Comparison of ENCODE assay signal across 8 cellular contexts in the genomic region with DNA sequence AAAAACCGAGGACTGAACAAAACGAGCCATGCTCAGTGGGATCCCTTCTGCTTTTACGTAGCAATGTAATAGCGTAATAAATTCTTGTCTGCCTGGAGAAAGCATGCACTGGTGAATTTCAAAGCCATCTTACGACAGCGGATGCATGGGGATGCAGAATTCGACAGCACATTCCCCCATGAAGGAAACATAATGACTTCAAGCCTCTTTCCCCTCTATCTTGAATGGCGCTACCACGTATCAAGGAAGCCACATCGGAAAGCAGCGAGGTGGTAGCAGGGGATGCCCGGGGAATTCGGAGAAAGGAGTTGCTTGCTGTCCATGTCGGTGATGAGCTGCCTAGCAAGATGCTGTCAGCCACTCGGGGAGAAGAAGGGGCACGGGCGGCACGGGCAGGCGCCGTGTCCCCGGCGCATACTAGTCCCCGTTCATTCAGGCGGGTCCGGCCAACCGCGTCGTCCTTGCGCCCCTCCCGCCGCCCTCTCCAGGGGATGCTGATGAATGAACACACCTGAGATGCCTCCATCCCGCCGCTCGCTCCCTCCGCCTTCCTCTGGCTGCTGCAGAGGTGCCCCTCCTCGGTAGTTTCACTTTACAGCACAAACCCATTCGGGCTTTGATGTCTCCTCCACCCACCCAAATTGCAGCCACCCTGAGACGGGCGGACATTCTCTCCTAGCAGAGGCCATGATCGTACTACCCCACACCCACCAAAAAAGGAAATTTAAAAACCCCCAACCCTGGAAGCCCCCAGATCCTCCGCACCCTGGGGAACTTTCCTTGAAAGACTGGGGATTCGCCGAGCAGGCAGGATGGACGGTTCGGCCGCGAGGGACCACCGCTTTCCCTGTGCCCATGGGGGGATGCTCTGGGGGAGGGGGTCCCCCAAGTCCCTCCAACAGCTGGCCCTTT. TPM values are rescaled to one million over a fixed set of nuclear protein-coding genes. Genes with fewer than 3 reads are reported as not detected.
DNase-seq lines count a peak whose midpoint lies in the region; ATAC-seq and TF ChIP-seq lines count a peak whose summit lies in the region.

No MANE protein-coding gene starts in this region.

- peak; percentile 45 for DNase-seq in COLO668 (lab: John Stamatoyannopoulos, UW; ENCODE audit: unreplicated experiment)
- DNase-seq in T-helper 2 cell treated with Interferon-gamma antibody and Interleukin-4, amounts not matched to agents 5 μg/mL and 100 μg/mL, for 36 hours (ENCODE audit: low spot score): peak; percentile 35
- DNase-seq in iPS-NIHi7 (ENCODE audit: extremely low spot score): peak; percentile 63
- peak; percentile 90 for DNase-seq in spleen
- no peak for DNase-seq in GF-D8 (lab: John Stamatoyannopoulos, UW)

- TF ChIP-seq POLR2A in spleen (IDR thresholded peaks at IDR 0.05): no peak

- no peaks in the 10 kb centered on the region for H3K36me3 ChIP-seq in spleen

- H3K9me3 ChIP-seq in spleen: no peaks in the 10 kb centered on the region

- intact Hi-C loops in spleen (cut with DNase I; ENCODE audit: low total_unique reads): no loop called here

- H3K4me1 ChIP-seq in spleen: peaks cover 0 to 29% (median 17%) of the 10 kb centered on the region in 6 donors

- peaks cover 39% of the 10 kb centered on the region for H3K27me3 Mint-ChIP-seq in T-helper 2 cell treated with Interferon-gamma antibody and Interleukin-4, amounts not matched to agents 5 μg/mL and 100 μg/mL, for 36 hours (ENCODE audit: low read depth)
- peaks cover 16% of the 10 kb centered on the region for H3K27me3 Mint-ChIP-seq in brain

- peak overlapping the region; percentile 92 for H3K4me3 Mint-ChIP-seq in T-helper 2 cell treated with Interferon-gamma antibody and Interleukin-4, amounts not matched to agents 5 μg/mL and 100 μg/mL, for 36 hours
- peak overlapping the region; percentile 90 to 100 (median 99) for H3K4me3 Mint-ChIP-seq in brain

- peak overlapping the region; percentile 56 to 88 (median 72) for H3K4me3 ChIP-seq in spleen

- H3K27me3 ChIP-seq in spleen (replicated peaks in 1 of 7): peaks cover 0 to 16% (median 0%) of the 10 kb centered on the region in 7 donors

- H3K27ac ChIP-seq in spleen: peak overlapping the region in 7 of 8 donors; percentile 53 to 83 (median 76)

- no peaks in the 10 kb centered on the region for H3K36me3 Mint-ChIP-seq in T-helper 2 cell treated with Interferon-gamma antibody and Interleukin-4, amounts not matched to agents 5 μg/mL and 100 μg/mL, for 36 hours (ENCODE audit: low read depth)
- no peaks in the 10 kb centered on the region for H3K36me3 Mint-ChIP-seq in brain

- 6 to 21% (median 7%) methylated on average over 15 to 48 of the region's 48 CpGs for WGBS in spleen, 5 donors

- TF ChIP-seq CTCF in brain (conservative IDR thresholded peaks at IDR 0.05): no peak
- no peak for TF ChIP-seq CTCF in spleen (IDR thresholded peaks at IDR 0.05 in 8 of 11, conservative IDR thresholded peaks at IDR 0.05 in 3 of 11)

- no peaks in the 10 kb centered on the region for H3K9me3 Mint-ChIP-seq in T-helper 2 cell treated with Interferon-gamma antibody and Interleukin-4, amounts not matched to agents 5 μg/mL and 100 μg/mL, for 36 hours
- no peaks in the 10 kb centered on the region for H3K9me3 Mint-ChIP-seq in brain

- peak overlapping the region; percentile 85 for H3K27ac Mint-ChIP-seq in T-helper 2 cell treated with Interferon-gamma antibody and Interleukin-4, amounts not matched to agents 5 μg/mL and 100 μg/mL, for 36 hours
- peak overlapping the region; percentile 88 to 96 (median 94) for H3K27ac Mint-ChIP-seq in brain

- H3K4me1 Mint-ChIP-seq in T-helper 2 cell treated with Interferon-gamma antibody and Interleukin-4, amounts not matched to agents 5 μg/mL and 100 μg/mL, for 36 hours (ENCODE audit: low read depth): peaks cover 7% of the 10 kb centered on the region
- peaks cover 55% of the 10 kb centered on the region for H3K4me1 Mint-ChIP-seq in brain

- ATAC-seq in HG03432 (IDR thresholded peaks at IDR 0.05; ENCODE audit: unreplicated experiment): peak; percentile 24
- no peak for ATAC-seq in GM18502 (IDR thresholded peaks at IDR 0.05; ENCODE audit: poor library complexity, unreplicated experiment)

RNA-seq across cellular contexts. Expression of a gene that starts 0.6 kb away (rescaled TPM):
- polyA plus RNA-seq in brain (ENCODE audit: insufficient read depth, low read depth, low replicate concordance): 21.1 TPM
- 10 to 100 TPM; 14.0 to 30.8 (median 23.0) TPM for total RNA-seq in spleen
- polyA plus RNA-seq in spleen: 1 to 10 TPM; 2.8 to 9.5 (median 3.1) TPM
